In the genomic region with DNA sequence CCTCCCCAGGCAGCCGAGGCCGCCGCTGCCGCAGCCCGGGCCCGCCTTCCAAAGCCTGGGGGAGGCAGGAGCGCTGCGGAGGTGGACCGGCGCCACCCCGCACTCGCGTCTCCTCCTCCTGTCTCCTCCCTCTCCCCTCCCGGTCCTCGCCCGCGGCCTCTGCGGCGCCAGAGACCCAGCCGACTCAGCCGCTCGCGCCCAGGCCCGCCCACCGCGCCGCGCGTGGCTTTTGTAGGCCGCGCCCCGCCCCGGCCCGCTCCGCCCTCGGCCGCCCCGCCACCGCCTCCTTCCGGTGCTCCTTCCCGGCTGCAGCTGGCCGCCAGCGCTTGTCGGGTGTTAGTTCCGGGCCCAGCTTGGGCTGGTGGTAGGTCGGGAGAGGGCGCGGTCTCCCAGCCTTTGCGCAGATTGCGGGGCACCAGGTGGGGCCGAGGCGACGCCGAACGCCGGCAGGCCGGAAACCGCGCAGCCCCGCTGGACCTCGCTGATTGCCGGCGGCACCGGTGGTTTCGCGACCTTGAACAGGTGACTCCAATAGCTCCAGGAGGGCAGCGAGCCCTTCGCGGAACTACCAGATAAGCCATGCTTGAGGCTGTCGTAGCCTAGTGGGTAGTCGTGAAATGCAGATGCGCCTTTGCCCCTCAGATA, we compare ENCODE assay signal across 1 cellular context.
TF ChIP-seq lines count a peak whose summit lies in the region.

A gene with protein sequence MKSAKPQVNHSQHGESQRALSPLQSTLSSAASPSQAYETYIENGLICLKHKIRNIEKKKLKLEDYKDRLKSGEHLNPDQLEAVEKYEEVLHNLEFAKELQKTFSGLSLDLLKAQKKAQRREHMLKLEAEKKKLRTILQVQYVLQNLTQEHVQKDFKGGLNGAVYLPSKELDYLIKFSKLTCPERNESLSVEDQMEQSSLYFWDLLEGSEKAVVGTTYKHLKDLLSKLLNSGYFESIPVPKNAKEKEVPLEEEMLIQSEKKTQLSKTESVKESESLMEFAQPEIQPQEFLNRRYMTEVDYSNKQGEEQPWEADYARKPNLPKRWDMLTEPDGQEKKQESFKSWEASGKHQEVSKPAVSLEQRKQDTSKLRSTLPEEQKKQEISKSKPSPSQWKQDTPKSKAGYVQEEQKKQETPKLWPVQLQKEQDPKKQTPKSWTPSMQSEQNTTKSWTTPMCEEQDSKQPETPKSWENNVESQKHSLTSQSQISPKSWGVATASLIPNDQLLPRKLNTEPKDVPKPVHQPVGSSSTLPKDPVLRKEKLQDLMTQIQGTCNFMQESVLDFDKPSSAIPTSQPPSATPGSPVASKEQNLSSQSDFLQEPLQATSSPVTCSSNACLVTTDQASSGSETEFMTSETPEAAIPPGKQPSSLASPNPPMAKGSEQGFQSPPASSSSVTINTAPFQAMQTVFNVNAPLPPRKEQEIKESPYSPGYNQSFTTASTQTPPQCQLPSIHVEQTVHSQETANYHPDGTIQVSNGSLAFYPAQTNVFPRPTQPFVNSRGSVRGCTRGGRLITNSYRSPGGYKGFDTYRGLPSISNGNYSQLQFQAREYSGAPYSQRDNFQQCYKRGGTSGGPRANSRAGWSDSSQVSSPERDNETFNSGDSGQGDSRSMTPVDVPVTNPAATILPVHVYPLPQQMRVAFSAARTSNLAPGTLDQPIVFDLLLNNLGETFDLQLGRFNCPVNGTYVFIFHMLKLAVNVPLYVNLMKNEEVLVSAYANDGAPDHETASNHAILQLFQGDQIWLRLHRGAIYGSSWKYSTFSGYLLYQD (minus strand): TSS at position 202 of the 645 bp plus-strand sequence. CDS start 1,431 bp downstream, outside the sequence.

TF ChIP-seq in HepG2, 621 proteins besides CTCF, POLR2A, EP300 and RAD21 (continued from another document):
- TF ChIP-seq, protein P1, sequence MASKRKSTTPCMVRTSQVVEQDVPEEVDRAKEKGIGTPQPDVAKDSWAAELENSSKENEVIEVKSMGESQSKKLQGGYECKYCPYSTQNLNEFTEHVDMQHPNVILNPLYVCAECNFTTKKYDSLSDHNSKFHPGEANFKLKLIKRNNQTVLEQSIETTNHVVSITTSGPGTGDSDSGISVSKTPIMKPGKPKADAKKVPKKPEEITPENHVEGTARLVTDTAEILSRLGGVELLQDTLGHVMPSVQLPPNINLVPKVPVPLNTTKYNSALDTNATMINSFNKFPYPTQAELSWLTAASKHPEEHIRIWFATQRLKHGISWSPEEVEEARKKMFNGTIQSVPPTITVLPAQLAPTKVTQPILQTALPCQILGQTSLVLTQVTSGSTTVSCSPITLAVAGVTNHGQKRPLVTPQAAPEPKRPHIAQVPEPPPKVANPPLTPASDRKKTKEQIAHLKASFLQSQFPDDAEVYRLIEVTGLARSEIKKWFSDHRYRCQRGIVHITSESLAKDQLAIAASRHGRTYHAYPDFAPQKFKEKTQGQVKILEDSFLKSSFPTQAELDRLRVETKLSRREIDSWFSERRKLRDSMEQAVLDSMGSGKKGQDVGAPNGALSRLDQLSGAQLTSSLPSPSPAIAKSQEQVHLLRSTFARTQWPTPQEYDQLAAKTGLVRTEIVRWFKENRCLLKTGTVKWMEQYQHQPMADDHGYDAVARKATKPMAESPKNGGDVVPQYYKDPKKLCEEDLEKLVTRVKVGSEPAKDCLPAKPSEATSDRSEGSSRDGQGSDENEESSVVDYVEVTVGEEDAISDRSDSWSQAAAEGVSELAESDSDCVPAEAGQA (IDR thresholded peaks at IDR 0.05; ENCODE audit: low read depth), result no peak; the same call in 1 of the 2 replicates
- TF ChIP-seq, protein P1 (CRISPR knock-in tag; IDR thresholded peaks at IDR 0.05; ENCODE audit: borderline replicate concordance), result 0 out of 2 replicates have a peak, but pooled peaks have one; percentile 39
- TF ChIP-seq, protein P2, sequence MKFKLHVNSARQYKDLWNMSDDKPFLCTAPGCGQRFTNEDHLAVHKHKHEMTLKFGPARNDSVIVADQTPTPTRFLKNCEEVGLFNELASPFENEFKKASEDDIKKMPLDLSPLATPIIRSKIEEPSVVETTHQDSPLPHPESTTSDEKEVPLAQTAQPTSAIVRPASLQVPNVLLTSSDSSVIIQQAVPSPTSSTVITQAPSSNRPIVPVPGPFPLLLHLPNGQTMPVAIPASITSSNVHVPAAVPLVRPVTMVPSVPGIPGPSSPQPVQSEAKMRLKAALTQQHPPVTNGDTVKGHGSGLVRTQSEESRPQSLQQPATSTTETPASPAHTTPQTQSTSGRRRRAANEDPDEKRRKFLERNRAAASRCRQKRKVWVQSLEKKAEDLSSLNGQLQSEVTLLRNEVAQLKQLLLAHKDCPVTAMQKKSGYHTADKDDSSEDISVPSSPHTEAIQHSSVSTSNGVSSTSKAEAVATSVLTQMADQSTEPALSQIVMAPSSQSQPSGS (CRISPR knock-in tag; IDR thresholded peaks at IDR 0.05), result no peak; the same call in 1 of the 2 replicates
- peak; percentile 90 for TF ChIP-seq PHF21A (CRISPR knock-in tag; IDR thresholded peaks at IDR 0.05)
- peak; percentile 92 for TF ChIP-seq CCDC6 (CRISPR knock-in tag; IDR thresholded peaks at IDR 0.05)
- TF ChIP-seq ZNF354B (CRISPR knock-in tag; IDR thresholded peaks at IDR 0.05), result no peak
- peak; percentile 76 for TF ChIP-seq RXRB (CRISPR knock-in tag; IDR thresholded peaks at IDR 0.05; ENCODE audit: borderline replicate concordance)
- TF ChIP-seq, protein P3, sequence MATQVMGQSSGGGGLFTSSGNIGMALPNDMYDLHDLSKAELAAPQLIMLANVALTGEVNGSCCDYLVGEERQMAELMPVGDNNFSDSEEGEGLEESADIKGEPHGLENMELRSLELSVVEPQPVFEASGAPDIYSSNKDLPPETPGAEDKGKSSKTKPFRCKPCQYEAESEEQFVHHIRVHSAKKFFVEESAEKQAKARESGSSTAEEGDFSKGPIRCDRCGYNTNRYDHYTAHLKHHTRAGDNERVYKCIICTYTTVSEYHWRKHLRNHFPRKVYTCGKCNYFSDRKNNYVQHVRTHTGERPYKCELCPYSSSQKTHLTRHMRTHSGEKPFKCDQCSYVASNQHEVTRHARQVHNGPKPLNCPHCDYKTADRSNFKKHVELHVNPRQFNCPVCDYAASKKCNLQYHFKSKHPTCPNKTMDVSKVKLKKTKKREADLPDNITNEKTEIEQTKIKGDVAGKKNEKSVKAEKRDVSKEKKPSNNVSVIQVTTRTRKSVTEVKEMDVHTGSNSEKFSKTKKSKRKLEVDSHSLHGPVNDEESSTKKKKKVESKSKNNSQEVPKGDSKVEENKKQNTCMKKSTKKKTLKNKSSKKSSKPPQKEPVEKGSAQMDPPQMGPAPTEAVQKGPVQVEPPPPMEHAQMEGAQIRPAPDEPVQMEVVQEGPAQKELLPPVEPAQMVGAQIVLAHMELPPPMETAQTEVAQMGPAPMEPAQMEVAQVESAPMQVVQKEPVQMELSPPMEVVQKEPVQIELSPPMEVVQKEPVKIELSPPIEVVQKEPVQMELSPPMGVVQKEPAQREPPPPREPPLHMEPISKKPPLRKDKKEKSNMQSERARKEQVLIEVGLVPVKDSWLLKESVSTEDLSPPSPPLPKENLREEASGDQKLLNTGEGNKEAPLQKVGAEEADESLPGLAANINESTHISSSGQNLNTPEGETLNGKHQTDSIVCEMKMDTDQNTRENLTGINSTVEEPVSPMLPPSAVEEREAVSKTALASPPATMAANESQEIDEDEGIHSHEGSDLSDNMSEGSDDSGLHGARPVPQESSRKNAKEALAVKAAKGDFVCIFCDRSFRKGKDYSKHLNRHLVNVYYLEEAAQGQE (IDR thresholded peaks at IDR 0.05; ENCODE audit: borderline replicate concordance in 1 of 2, low read depth in 1 of 2, low read length in 2 of 2), result peak in 1 of 2 experiments; percentile 14; a peak in 1 of 4 replicates
- TF ChIP-seq ZNF577 (CRISPR knock-in tag; IDR thresholded peaks at IDR 0.05; ENCODE audit: borderline replicate concordance, low read depth), result no peak
- TF ChIP-seq HOXA7 (CRISPR knock-in tag; IDR thresholded peaks at IDR 0.05), result no peak
- TF ChIP-seq THYN1 (CRISPR knock-in tag; IDR thresholded peaks at IDR 0.05; ENCODE audit: borderline replicate concordance, low read depth), result no peak
- TF ChIP-seq ZNF761 (CRISPR knock-in tag; conservative IDR thresholded peaks at IDR 0.05), result no peak; the same call in 1 of the 2 replicates
- TF ChIP-seq ZNF616 (CRISPR knock-in tag; IDR thresholded peaks at IDR 0.05; ENCODE audit: low read depth), result no peak; the same call in 1 of the 2 replicates
- TF ChIP-seq ZNF513 (CRISPR knock-in tag; conservative IDR thresholded peaks at IDR 0.05), result no peak
- peak; percentile 51; the same call in 1 of the 2 replicates for TF ChIP-seq ZNF230 (CRISPR knock-in tag; IDR thresholded peaks at IDR 0.05)
- no peak for TF ChIP-seq GZF1 (CRISPR knock-in tag; IDR thresholded peaks at IDR 0.05)
- TF ChIP-seq ZNF574 (CRISPR knock-in tag; IDR thresholded peaks at IDR 0.05), result peak; percentile 84
